Comparison of ENCODE assay signal across 8 cellular contexts in the genomic region with DNA sequence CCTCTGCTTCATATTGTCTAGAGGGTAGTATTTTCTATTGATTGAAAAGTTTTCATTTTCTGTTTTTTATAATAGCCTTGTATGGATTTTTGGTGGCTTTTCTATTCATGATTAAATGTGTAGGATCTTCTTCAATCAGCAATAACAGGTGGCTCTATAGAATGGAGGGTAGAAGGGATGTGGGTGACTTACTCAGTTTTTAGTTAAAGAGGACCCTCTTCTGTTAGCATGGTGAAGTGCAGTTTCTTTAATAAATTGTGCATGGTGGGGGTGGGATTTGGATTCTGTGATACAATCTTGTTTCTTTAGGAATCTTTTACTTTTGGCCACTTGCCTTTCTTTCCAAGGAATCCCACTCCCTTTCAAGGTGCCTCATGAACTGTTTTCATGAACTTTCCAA.
DNase-seq lines count a peak whose midpoint lies in the region; ATAC-seq and TF ChIP-seq lines count a peak whose summit lies in the region.

No MANE protein-coding gene starts in this region.

- H3F3A ChIP-seq in DOHH2 (ENCODE audit: control insufficient read depth, insufficient read depth): peaks cover 6% of the 10 kb centered on the region; the same call in 1 of the 2 replicates

- H3K4me2 ChIP-seq in DOHH2 (ENCODE audit: low read length): peak overlapping the region; percentile 67

- TF ChIP-seq CTCF in DOHH2 (IDR thresholded peaks at IDR 0.05; ENCODE audit: low read depth, low read length, poor library complexity, severe bottlenecking) (peak; percentile 51), WERI-Rb-1 (IDR thresholded peaks at IDR 0.05; ENCODE audit: low read depth, low read length) (peak; percentile 32; the same call in 1 of the 2 replicates)

- H3K4me1 ChIP-seq in DOHH2 (ENCODE audit: control insufficient read depth, low read length): peaks cover 19% of the 10 kb centered on the region

- no peak overlapping the region for H3K4me3 ChIP-seq in DOHH2 (ENCODE audit: low read length)
- no peak overlapping the region for H3K4me3 ChIP-seq in Jurkat, Clone E6-1 (ENCODE audit: low read length)
- no peak overlapping the region for H3K4me3 ChIP-seq in WERI-Rb-1 (ENCODE audit: low read depth, low read length)

- DNase-seq in Jurkat, Clone E6-1 (ENCODE audit: low read depth, low spot score): peak; percentile 60
- DNase-seq in WERI-Rb-1: no peak
- peak; percentile 59 for DNase-seq in medulla oblongata (ENCODE audit: extremely low spot score)

- no peaks in the 10 kb centered on the region for H3K9me3 ChIP-seq in DOHH2 (ENCODE audit: control insufficient read depth, insufficient read depth, low read length)
- no peaks in the 10 kb centered on the region for H3K9me3 ChIP-seq in WERI-Rb-1 (ENCODE audit: severe bottlenecking)

- peaks cover 33% of the 10 kb centered on the region for H3K36me3 ChIP-seq in DOHH2 (ENCODE audit: control insufficient read depth, low read length)
- H3K36me3 ChIP-seq in WERI-Rb-1: no peaks in the 10 kb centered on the region

- H3K79me2 ChIP-seq in DOHH2 (ENCODE audit: control insufficient read depth, low read length): peaks cover 46% of the 10 kb centered on the region

- no peak for ATAC-seq in GM19397 (IDR thresholded peaks at IDR 0.05; ENCODE audit: unreplicated experiment)
- ATAC-seq in GM18867 (IDR thresholded peaks at IDR 0.05; ENCODE audit: unreplicated experiment): no peak
- ATAC-seq in GM21576 (IDR thresholded peaks at IDR 0.05; ENCODE audit: unreplicated experiment): no peak
- ATAC-seq in GM19463 (IDR thresholded peaks at IDR 0.05; ENCODE audit: unreplicated experiment): no peak

- H4K20me1 ChIP-seq in DOHH2 (ENCODE audit: control insufficient read depth, insufficient read depth, low read depth, low read length): no peaks in the 10 kb centered on the region

- H3K27ac ChIP-seq in DOHH2 (ENCODE audit: low read depth, low read length) (no peak overlapping the region), WERI-Rb-1 (no peak overlapping the region)

- H3K27me3 ChIP-seq in DOHH2 (ENCODE audit: control insufficient read depth, low read length): no peaks in the 10 kb centered on the region
- H3K27me3 ChIP-seq in WERI-Rb-1 (ENCODE audit: insufficient read depth, low read depth, severe bottlenecking): no peaks in the 10 kb centered on the region

- no peaks in the 10 kb centered on the region for H3K9me2 ChIP-seq in DOHH2 (replicated peaks; ENCODE audit: control insufficient read depth, low read length)
